Comparison of ENCODE assay signal across 12 cellular contexts in the genomic region with DNA sequence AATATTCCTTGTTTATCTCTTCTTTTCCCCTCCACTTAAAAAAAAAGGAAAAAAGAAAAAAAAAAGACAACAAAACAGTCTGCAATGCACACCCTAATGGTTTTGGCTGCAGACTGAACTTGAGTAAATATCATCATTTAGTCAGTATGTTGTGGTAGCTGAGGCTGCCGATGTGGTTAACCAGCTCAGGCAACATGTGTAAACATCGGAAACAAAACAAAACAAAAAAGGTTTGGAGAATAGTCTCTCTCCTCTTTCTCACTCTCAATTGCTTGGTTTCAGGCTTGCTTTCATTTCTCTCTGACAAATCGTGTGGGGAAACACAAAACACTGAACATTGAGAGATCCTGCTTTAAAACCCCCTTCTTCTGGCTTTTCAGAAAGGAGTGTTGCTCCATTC.
DNase-seq lines count a peak whose midpoint lies in the region; ATAC-seq and TF ChIP-seq lines count a peak whose summit lies in the region.
"Had no signal": no experiment of that assay in that cellular context is flagged by ENCODE, and none has a peak within 500 bp of the region (broad histone marks: within the 10 kb centered on the region; RNA-seq: fewer than 3 reads in every experiment).

No MANE protein-coding gene starts in this region.

- peaks cover 15% of the 10 kb centered on the region for H3K4me1 ChIP-seq in Loucy (ENCODE audit: insufficient read depth, low read length, poor library complexity, severe bottlenecking)
- H3K4me1 ChIP-seq in mammary epithelial cell (ENCODE audit: insufficient read depth, low read length) = no peaks in the 10 kb centered on the region
- H3K4me1 ChIP-seq in neural progenitor cell = peaks cover 27% of the 10 kb centered on the region
- H3K4me1 ChIP-seq: Peyer's patch had no signal

- no peaks in the 10 kb centered on the region for H3K9me3 Mint-ChIP-seq in neural progenitor cell

- H3K4me3 ChIP-seq in Loucy (ENCODE audit: low read length, poor library complexity, severe bottlenecking) (no peak overlapping the region), mammary epithelial cell (replicated peaks in 1 of 3; ENCODE audit: insufficient read depth in 1 of 3, low read depth in 2 of 3, low read length in 3 of 3) (no peak overlapping the region), neural progenitor cell (no peak overlapping the region)
- H3K4me3 ChIP-seq: Peyer's patch, skin epidermis had no signal

- no peak overlapping the region for H3K9ac ChIP-seq in Loucy (ENCODE audit: low read depth, low read length, poor library complexity, severe bottlenecking)
- H3K9ac ChIP-seq in mammary epithelial cell (ENCODE audit: insufficient read depth, low read length) = no peak overlapping the region
- H3K9ac ChIP-seq in neural progenitor cell = no peak overlapping the region

- H4K20me1 ChIP-seq in Loucy (ENCODE audit: insufficient read depth, low read length, poor library complexity, severe bottlenecking) = no peaks in the 10 kb centered on the region
- no peaks in the 10 kb centered on the region for H4K20me1 ChIP-seq in mammary epithelial cell (ENCODE audit: insufficient read depth, low read length)
- H4K20me1 ChIP-seq in neural progenitor cell (ENCODE audit: low read depth) = no peaks in the 10 kb centered on the region

- H3K9me3 ChIP-seq in Loucy (ENCODE audit: insufficient read depth, low read depth, low read length) = no peaks in the 10 kb centered on the region
- H3K9me3 ChIP-seq in mammary epithelial cell (replicated peaks; ENCODE audit: insufficient read depth, low read length) = no peaks in the 10 kb centered on the region
- H3K9me3 ChIP-seq in neural progenitor cell (ENCODE audit: low read depth) = no peaks in the 10 kb centered on the region
- H3K9me3 ChIP-seq: Peyer's patch had no signal

- TF ChIP-seq CTCF in Loucy (conservative IDR thresholded peaks at IDR 0.05; ENCODE audit: low read length) = no peak
- no peak for TF ChIP-seq CTCF in mammary epithelial cell (conservative IDR thresholded peaks at IDR 0.05 in 1 of 2, IDR thresholded peaks at IDR 0.05 in 1 of 2; ENCODE audit: extremely low read depth in 1 of 2, insufficient read depth in 1 of 2, low read depth in 1 of 2, low read length in 2 of 2)
- TF ChIP-seq CTCF in neural progenitor cell (IDR thresholded peaks at IDR 0.05) = no peak

- H3K79me2 ChIP-seq in Loucy (ENCODE audit: insufficient read depth, low read length) (no peaks in the 10 kb centered on the region), mammary epithelial cell (ENCODE audit: insufficient read depth, low read length) (no peaks in the 10 kb centered on the region), neural progenitor cell (ENCODE audit: low read depth) (no peaks in the 10 kb centered on the region)

- CTCF ChIA-PET in mammary epithelial cell (lab: Charles Lee; ENCODE audit: low non-redundant PET) = no interaction called here

- WGBS in mammary epithelial cell (ENCODE audit: low coverage, missing lambda C conversion rate) = 82% methylated on average over 3 of the region's 3 CpGs

- no peaks in the 10 kb centered on the region for H3F3A ChIP-seq in Loucy (ENCODE audit: low read depth)
- no peaks in the 10 kb centered on the region for H3F3A ChIP-seq in neural progenitor cell (ENCODE audit: low read depth)

- no peaks in the 10 kb centered on the region for H3K36me3 Mint-ChIP-seq in neural progenitor cell

- dilution Hi-C loops in mammary epithelial cell (cut with HindIII; ENCODE audit: low sequenced_read_pairs) = no loop called here

- in situ Hi-C loops in mammary epithelial cell (cut with MboI; ENCODE audit: low sequenced_read_pairs in 2 of 2) = no loop called here

- no peak overlapping the region for H3K27ac Mint-ChIP-seq in neural progenitor cell

- DNase-seq in EH (ENCODE audit: low read depth) (peak; percentile 86), mammary epithelial cell (peak; percentile 74), neural progenitor cell (ENCODE audit: low spot score) (no peak)
- DNase-seq in stimulated activated CD4-positive, alpha-beta T cell treated with anti-CD3 and anti-CD28 coated beads, Interleukin-2, amount 100 ng/mL, for 48 hours = no peak
- DNase-seq: activated CD8-positive, alpha-beta memory T cell treated with anti-CD3 and anti-CD28 coated beads, Interleukin-2, amount 50 U/mL, for 48 hours; glutamatergic neuron; Peyer's patch had no signal

- H3K4me2 ChIP-seq in Loucy (ENCODE audit: low read depth, low read length, poor library complexity, severe bottlenecking) (no peak overlapping the region), mammary epithelial cell (ENCODE audit: insufficient read depth, low read depth, low read length) (no peak overlapping the region), neural progenitor cell (peak overlapping the region; percentile 10)

- peaks cover 20% of the 10 kb centered on the region for H3K4me1 Mint-ChIP-seq in neural progenitor cell

- no peaks in the 10 kb centered on the region for H3K9me2 ChIP-seq in Loucy (replicated peaks; ENCODE audit: low read depth, low read length)

- intact Hi-C loops in mammary epithelial cell (cut with micrococcal nuclease) = no loop called here

- no peak for ATAC-seq in HG02678 (IDR thresholded peaks at IDR 0.05; ENCODE audit: unreplicated experiment)
- no peak for ATAC-seq in GM21515 (IDR thresholded peaks at IDR 0.05; ENCODE audit: unreplicated experiment)
- no peak for ATAC-seq in HG03457 (IDR thresholded peaks at IDR 0.05; ENCODE audit: unreplicated experiment)

- no TSS peak for BruUV-seq in mammary epithelial cell (replicated peaks; lab: Mats Ljungman, UMichigan)

- H3K36me3 ChIP-seq in Loucy (ENCODE audit: insufficient read depth, low read length) = no peaks in the 10 kb centered on the region
- H3K36me3 ChIP-seq in mammary epithelial cell (ENCODE audit: insufficient read depth, low read length) = no peaks in the 10 kb centered on the region
- H3K36me3 ChIP-seq in neural progenitor cell = no peaks in the 10 kb centered on the region
- H3K36me3 ChIP-seq: Peyer's patch had no signal

- H2AFZ ChIP-seq in Loucy (ENCODE audit: low read length) (peak overlapping the region; percentile 14), mammary epithelial cell (ENCODE audit: low read depth, low read length) (no peak overlapping the region), neural progenitor cell (replicated peaks) (no peak overlapping the region)

- H3K27me3 Mint-ChIP-seq in neural progenitor cell (ENCODE audit: insufficient read depth, low read depth) = peaks cover 3% of the 10 kb centered on the region

- no peak overlapping the region for H3K4me3 Mint-ChIP-seq in neural progenitor cell

- H3K27me3 ChIP-seq in Loucy (ENCODE audit: insufficient read depth, low read length, poor library complexity, severe bottlenecking) (no peaks in the 10 kb centered on the region), mammary epithelial cell (ENCODE audit: insufficient read depth, low read length) (peaks cover 2% of the 10 kb centered on the region), neural progenitor cell (no peaks in the 10 kb centered on the region)
- H3K27me3 ChIP-seq: Peyer's patch had no signal

- no peak overlapping the region for H3K27ac ChIP-seq in mammary epithelial cell (ENCODE audit: insufficient read depth, low read depth, low read length)
- H3K27ac ChIP-seq in neural progenitor cell = peak overlapping the region; percentile 34

Comparison
In these comparisons a context has a peak if more than half of its experiments do, and no peak if none do; other contexts are left out.
1. DNase-seq: peak in EH (single experiment) and mammary epithelial cell (single experiment); none in neural progenitor cell (single experiment) and stimulated activated CD4-positive, alpha-beta T cell treated with anti-CD3 and anti-CD28 coated beads, Interleukin-2, amount 100 ng/mL, for 48 hours (0 of 2).